20 cellular contexts compared by ENCODE assay signal in the genomic region with DNA sequence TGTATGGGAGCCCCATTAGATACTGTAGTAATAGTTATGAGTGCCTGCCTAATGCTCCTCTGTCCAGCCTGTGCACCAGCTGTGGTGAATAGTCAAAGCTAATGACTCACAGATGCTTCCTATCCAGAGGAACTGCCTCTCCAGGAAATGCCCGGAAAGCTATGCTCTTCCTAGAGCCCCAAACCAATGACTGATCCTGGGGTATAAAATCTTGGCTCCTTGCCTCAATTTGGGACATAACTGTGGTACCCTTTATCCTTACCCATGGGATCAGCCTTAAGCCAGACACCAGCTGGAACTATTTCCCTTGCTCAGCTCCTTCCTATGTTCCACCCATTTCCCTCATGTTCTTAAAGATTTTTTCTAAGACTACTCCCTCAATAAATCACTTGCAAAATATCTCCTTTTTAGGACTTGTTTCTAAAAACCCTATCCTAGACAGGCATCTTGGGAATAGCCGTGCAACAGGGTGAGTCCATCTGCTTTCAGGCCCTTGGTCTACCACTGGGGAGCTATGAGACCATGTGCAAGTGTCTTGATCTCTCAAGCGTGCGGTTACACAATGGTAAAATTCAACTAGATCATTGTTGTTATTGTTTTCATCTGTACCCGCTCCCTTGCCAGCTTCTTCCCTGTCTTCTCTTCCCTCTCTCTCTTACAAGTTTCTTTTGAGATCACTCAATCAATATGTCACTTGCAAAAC.
DNase-seq lines count a peak whose midpoint lies in the region; ATAC-seq and TF ChIP-seq lines count a peak whose summit lies in the region.
"Had no signal": no experiment of that assay in that cellular context is flagged by ENCODE, and none has a peak within 500 bp of the region (broad histone marks: within the 10 kb centered on the region; RNA-seq: fewer than 3 reads in every experiment).

No MANE protein-coding gene starts in this region.

- H3K27me3 ChIP-seq in PC-3 (ENCODE audit: low read length) (no peaks in the 10 kb centered on the region), fibroblast of lung (ENCODE audit: control insufficient read depth, insufficient read depth, low read length) (no peaks in the 10 kb centered on the region)
- H3K27me3 ChIP-seq: ascending aorta had no signal

- H3K4me1 ChIP-seq in PC-3 (ENCODE audit: insufficient read depth, low read length) (no peaks in the 10 kb centered on the region), fibroblast of lung (ENCODE audit: control insufficient read depth, extremely low read depth, insufficient read depth, low read length) (no peaks in the 10 kb centered on the region)
- H3K4me1 ChIP-seq: ascending aorta had no signal

- H3K4me2 ChIP-seq in PC-3 (ENCODE audit: low read length) (no peak overlapping the region), fibroblast of lung (ENCODE audit: extremely low read depth, insufficient read depth, low read length) (no peak overlapping the region)

- H4K20me1 ChIP-seq in PC-3 (ENCODE audit: low read length) (no peaks in the 10 kb centered on the region), fibroblast of lung (ENCODE audit: control insufficient read depth, extremely low read depth, insufficient read depth, low read length) (no peaks in the 10 kb centered on the region)

- POLR2A ChIA-PET in PC-3 (lab: Charles Lee; ENCODE audit: unreplicated experiment) = no interaction called here

- no TSS peak for BruUV-seq in PC-3 (replicated peaks; lab: Mats Ljungman, UMichigan)

- H3K4me3 ChIP-seq in PC-3 (ENCODE audit: low read length) = no peak overlapping the region
- H3K4me3 ChIP-seq in fibroblast of lung (replicated peaks in 1 of 4; ENCODE audit: control extremely low read depth in 1 of 4, insufficient read depth in 1 of 4, low read depth in 3 of 4, low read length in 4 of 4) = no peak overlapping the region
- H3K4me3 ChIP-seq: ascending aorta, SK-N-MC, thoracic aorta had no signal

- H3K79me2 ChIP-seq in PC-3 (ENCODE audit: low read length) (no peaks in the 10 kb centered on the region), fibroblast of lung (ENCODE audit: control insufficient read depth, insufficient read depth, low read length) (no peaks in the 10 kb centered on the region)

- ATAC-seq in PC-3 (no peak), HG03139 (IDR thresholded peaks at IDR 0.05; ENCODE audit: unreplicated experiment) (no peak), HG02678 (IDR thresholded peaks at IDR 0.05; ENCODE audit: unreplicated experiment) (no peak)
- ATAC-seq: left colon; naive thymus-derived CD8-positive, alpha-beta T cell had no signal

- H2AFZ ChIP-seq in PC-3 (ENCODE audit: low read length) (no peak overlapping the region), fibroblast of lung (ENCODE audit: low read length) (no peak overlapping the region)

- no peaks in the 10 kb centered on the region for H3K9me3 ChIP-seq in PC-3 (ENCODE audit: low read length)
- H3K9me3 ChIP-seq in fibroblast of lung (ENCODE audit: control insufficient read depth, insufficient read depth, low read depth, low read length) = no peaks in the 10 kb centered on the region
- H3K9me3 ChIP-seq: thoracic aorta had no signal

- TF ChIP-seq CTCF in PC-3 (conservative IDR thresholded peaks at IDR 0.05; ENCODE audit: low read depth, low read length) = no peak
- no peak for TF ChIP-seq CTCF in fibroblast of lung (conservative IDR thresholded peaks at IDR 0.05 in 1 of 2, IDR thresholded peaks at IDR 0.05 in 1 of 2; ENCODE audit: low read depth in 1 of 2, low read length in 2 of 2)

- DNase-seq in Daoy (ENCODE audit: low read depth) (peak; percentile 18), PC-3 (peak; percentile 66), fibroblast of lung (ENCODE audit: low read depth in 2 of 2) (peak; percentile 7 to 55), lung microvascular endothelial cell (ENCODE audit: low read depth in 2 of 2) (peak; percentile 0 to 28), KG1 (lab: John Stamatoyannopoulos, UW) (no peak)
- DNase-seq in activated CD4-positive, CD25-positive, alpha-beta regulatory T cell (lab: John Stamatoyannopoulos, UW) = no peak
- DNase-seq: activated CD8-positive, alpha-beta memory T cell treated with anti-CD3 and anti-CD28 coated beads for 24 hours; CD4-positive, CD25-positive, alpha-beta regulatory T cell; effector CD8-positive, alpha-beta T cell; GDM1; left colon; naive thymus-derived CD8-positive, alpha-beta T cell; NCI-H1436 treated with DMSO at 0.1 percent for 48 hours; NCI-H345; stimulated activated CD4-positive, alpha-beta T cell treated with anti-CD3 and anti-CD28 coated beads, Interleukin-2, amount 100 ng/mL, for 24 hours had no signal

- no peaks in the 10 kb centered on the region for H3F3A ChIP-seq in PC-3 (ENCODE audit: low read length, unreplicated experiment)

- H3K9me2 ChIP-seq in PC-3 (replicated peaks; ENCODE audit: low read length) = no peaks in the 10 kb centered on the region

- H3K9ac ChIP-seq in PC-3 (ENCODE audit: low read length) (no peak overlapping the region), fibroblast of lung (ENCODE audit: insufficient read depth, low read length) (no peak overlapping the region)

- CTCF ChIA-PET in PC-3 (lab: Charles Lee) = no interaction called here

- intact Hi-C loops in PC-3 (cut with micrococcal nuclease) = no loop called here

- H3K36me3 ChIP-seq in PC-3 (ENCODE audit: low read depth, low read length) (no peaks in the 10 kb centered on the region), fibroblast of lung (ENCODE audit: control insufficient read depth, insufficient read depth, low read length) (no peaks in the 10 kb centered on the region)
- H3K36me3 ChIP-seq: ascending aorta, thoracic aorta had no signal

- H3K27ac ChIP-seq in PC-3 (ENCODE audit: low read length) (no peak overlapping the region), fibroblast of lung (ENCODE audit: insufficient read depth, low read length) (no peak overlapping the region)
- H3K27ac ChIP-seq: ascending aorta, SK-N-MC, thoracic aorta had no signal

Comparison
In these comparisons a context has a peak if more than half of its experiments do, and no peak if none do; other contexts are left out.
1. DNase-seq: peak in Daoy (single experiment), PC-3 (single experiment), fibroblast of lung (2 of 2) and lung microvascular endothelial cell (2 of 2); none in activated CD4-positive, CD25-positive, alpha-beta regulatory T cell (0 of 4) and KG1 (single experiment).